Comparison of ENCODE assay signal across 1 cellular context in the genomic region with DNA sequence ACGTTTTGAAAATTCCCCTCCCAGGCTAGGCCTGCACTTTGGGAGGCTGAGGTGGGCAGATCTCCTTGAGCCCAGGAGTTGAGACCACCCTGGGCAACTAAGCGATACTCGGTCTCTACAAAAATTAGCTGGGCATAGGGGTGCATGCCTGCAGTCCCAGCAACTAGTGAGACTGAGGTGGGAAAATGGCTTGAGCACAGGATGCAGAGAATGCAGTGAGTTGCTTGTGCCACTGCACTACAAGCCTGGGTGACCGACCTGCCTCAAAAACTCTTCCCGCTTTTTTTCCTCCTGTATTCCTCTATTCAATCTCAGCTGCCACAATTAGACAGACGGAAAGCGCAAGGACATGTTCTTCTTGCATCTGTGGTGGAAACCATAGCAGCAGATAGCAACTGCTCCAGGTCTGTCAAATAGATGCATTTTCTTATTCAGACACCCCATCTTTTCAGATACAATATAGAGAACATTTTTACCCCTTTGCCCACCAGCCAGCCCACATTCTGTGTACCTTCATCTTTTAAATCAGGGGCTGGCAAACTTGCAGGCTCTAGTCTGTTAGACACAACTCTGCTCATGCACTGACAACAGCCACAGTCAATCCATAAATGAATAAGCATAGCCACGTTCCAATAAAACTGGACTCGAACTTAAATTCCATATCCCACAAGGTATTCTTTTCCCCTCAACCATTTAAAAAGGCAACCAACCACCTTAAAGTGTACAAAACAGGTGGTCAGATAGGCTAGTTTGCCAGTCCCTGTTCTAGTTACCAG.
TF ChIP-seq lines count a peak whose summit lies in the region.

No MANE protein-coding gene starts in this region.

TF ChIP-seq in A549, 52 proteins besides CTCF, POLR2A, EP300 and RAD21 (continued from another document):
- TF ChIP-seq, protein P1, sequence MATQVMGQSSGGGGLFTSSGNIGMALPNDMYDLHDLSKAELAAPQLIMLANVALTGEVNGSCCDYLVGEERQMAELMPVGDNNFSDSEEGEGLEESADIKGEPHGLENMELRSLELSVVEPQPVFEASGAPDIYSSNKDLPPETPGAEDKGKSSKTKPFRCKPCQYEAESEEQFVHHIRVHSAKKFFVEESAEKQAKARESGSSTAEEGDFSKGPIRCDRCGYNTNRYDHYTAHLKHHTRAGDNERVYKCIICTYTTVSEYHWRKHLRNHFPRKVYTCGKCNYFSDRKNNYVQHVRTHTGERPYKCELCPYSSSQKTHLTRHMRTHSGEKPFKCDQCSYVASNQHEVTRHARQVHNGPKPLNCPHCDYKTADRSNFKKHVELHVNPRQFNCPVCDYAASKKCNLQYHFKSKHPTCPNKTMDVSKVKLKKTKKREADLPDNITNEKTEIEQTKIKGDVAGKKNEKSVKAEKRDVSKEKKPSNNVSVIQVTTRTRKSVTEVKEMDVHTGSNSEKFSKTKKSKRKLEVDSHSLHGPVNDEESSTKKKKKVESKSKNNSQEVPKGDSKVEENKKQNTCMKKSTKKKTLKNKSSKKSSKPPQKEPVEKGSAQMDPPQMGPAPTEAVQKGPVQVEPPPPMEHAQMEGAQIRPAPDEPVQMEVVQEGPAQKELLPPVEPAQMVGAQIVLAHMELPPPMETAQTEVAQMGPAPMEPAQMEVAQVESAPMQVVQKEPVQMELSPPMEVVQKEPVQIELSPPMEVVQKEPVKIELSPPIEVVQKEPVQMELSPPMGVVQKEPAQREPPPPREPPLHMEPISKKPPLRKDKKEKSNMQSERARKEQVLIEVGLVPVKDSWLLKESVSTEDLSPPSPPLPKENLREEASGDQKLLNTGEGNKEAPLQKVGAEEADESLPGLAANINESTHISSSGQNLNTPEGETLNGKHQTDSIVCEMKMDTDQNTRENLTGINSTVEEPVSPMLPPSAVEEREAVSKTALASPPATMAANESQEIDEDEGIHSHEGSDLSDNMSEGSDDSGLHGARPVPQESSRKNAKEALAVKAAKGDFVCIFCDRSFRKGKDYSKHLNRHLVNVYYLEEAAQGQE (IDR thresholded peaks at IDR 0.05) = no peak; the same call in 1 of the 2 replicates
- no peak for TF ChIP-seq SMC3 (IDR thresholded peaks at IDR 0.05)
- TF ChIP-seq FOSB (CRISPR knock-in tag; IDR thresholded peaks at IDR 0.05) = no peak
- TF ChIP-seq MAFK (IDR thresholded peaks at IDR 0.05; ENCODE audit: partially characterized antibody) = no peak
- TF ChIP-seq FOSL2 (IDR thresholded peaks at IDR 0.05) = no peak
- no peak for TF ChIP-seq FOSL2 (CRISPR knock-in tag; IDR thresholded peaks at IDR 0.05)
- TF ChIP-seq, protein P2, sequence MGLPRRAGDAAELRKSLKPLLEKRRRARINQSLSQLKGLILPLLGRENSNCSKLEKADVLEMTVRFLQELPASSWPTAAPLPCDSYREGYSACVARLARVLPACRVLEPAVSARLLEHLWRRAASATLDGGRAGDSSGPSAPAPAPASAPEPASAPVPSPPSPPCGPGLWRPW (IDR thresholded peaks at IDR 0.05) = no peak
- TF ChIP-seq ZFP36 (IDR thresholded peaks at IDR 0.05; ENCODE audit: borderline replicate concordance, partially characterized antibody) = no peak
- TF ChIP-seq, protein P3, sequence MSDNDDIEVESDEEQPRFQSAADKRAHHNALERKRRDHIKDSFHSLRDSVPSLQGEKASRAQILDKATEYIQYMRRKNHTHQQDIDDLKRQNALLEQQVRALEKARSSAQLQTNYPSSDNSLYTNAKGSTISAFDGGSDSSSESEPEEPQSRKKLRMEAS (IDR thresholded peaks at IDR 0.05) = no peak
- TF ChIP-seq CBX8 (IDR thresholded peaks at IDR 0.05) = no peak
- no peak for TF ChIP-seq CHD4 (IDR thresholded peaks at IDR 0.05; ENCODE audit: borderline replicate concordance)
- no peak for TF ChIP-seq CHD2 (IDR thresholded peaks at IDR 0.05; ENCODE audit: low read length, partially characterized antibody)
- TF ChIP-seq PHF8 (IDR thresholded peaks at IDR 0.05; ENCODE audit: borderline replicate concordance, low read depth) = no peak
- no peak for TF ChIP-seq CBX2 (IDR thresholded peaks at IDR 0.05; ENCODE audit: borderline replicate concordance, low read depth)
- no peak for TF ChIP-seq ZNF302 (CRISPR knock-in tag; IDR thresholded peaks at IDR 0.05)
- TF ChIP-seq HOXB13 (CRISPR knock-in tag; IDR thresholded peaks at IDR 0.05; ENCODE audit: low read depth) = no peak
- peak in 1 of 2 experiments; percentile 16; a peak in 1 of 5 replicates for TF ChIP-seq JUN (IDR thresholded peaks at IDR 0.05)
- no peak for TF ChIP-seq SREBF2 (IDR thresholded peaks at IDR 0.05)
- TF ChIP-seq, protein P4, sequence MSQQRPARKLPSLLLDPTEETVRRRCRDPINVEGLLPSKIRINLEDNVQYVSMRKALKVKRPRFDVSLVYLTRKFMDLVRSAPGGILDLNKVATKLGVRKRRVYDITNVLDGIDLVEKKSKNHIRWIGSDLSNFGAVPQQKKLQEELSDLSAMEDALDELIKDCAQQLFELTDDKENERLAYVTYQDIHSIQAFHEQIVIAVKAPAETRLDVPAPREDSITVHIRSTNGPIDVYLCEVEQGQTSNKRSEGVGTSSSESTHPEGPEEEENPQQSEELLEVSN (IDR thresholded peaks at IDR 0.05; ENCODE audit: borderline replicate concordance, low read depth) = no peak
- no peak for TF ChIP-seq MYC (IDR thresholded peaks at IDR 0.05; ENCODE audit: borderline replicate concordance, low read length)
TF ChIP-seq in A549: peak in this region for 3.
